Comparison of ENCODE assay signal across 16 cellular contexts in the genomic region with DNA sequence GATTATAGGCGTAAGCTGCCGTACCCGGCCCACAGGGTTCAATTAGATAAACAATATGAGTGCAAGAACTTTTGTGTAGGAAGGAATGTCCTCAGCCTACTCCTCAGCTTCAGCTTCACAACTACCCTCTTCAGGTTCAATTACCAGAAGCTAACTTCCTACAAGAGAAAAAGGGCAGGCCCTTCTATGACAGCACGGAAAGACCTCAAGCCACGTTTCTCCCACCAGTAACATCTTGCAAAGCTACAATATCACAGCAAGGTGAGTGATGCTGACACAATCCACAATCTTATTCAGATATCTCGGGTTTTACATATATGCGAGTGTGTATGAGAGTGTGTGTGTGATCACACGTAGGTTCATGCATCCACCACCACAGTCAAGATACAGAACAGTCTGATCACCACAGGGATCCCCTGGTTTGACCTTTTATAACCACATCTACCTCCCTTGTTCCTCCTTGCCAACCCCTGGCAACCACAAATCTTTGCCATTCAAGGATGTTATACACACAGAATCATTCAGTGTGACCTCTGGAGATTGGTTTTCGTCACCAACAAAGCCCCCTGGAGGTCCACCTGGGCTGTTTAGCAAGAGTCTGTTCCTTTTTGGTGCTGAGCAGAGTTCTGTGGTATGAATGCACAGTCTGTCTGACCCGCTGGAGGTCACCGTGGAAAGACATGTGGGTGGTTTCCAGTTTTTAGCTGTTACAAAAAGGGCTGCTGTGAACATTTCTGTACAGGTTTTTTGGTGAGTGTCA. TPM values are rescaled to one million over a fixed set of nuclear protein-coding genes. Genes with fewer than 3 reads are reported as not detected.
A peak's percentile ranks its signal among the peaks of the same experiment; 100 is the strongest.
DNase-seq lines count a peak whose midpoint lies in the region; ATAC-seq and TF ChIP-seq lines count a peak whose summit lies in the region.
"Had no signal": no experiment of that assay in that cellular context is flagged by ENCODE, and none has a peak within 500 bp of the region (broad histone marks: within the 10 kb centered on the region; RNA-seq: fewer than 3 reads in every experiment).

No MANE protein-coding gene starts in this region.

- H3K4me3 ChIP-seq in endodermal cell (ENCODE audit: low read length) (no peak overlapping the region), stomach smooth muscle (ENCODE audit: low read length in 2 of 2) (peak overlapping the region in 1 of 2 donors; percentile 26)

- no peaks in the 10 kb centered on the region for H3K27me3 Mint-ChIP-seq in activated CD4-positive, alpha-beta T cell treated with anti-CD3 and anti-CD28 coated beads, Interleukin-2, amount 10 ng/mL, durations not matched to agents 7 days and 5 days
- no peaks in the 10 kb centered on the region for H3K27me3 Mint-ChIP-seq in endodermal cell (ENCODE audit: insufficient read depth)

- no peak overlapping the region for H3K4me3 Mint-ChIP-seq in activated CD4-positive, alpha-beta T cell treated with anti-CD3 and anti-CD28 coated beads, Interleukin-2, amount 10 ng/mL, durations not matched to agents 7 days and 5 days
- H3K4me3 Mint-ChIP-seq in endodermal cell: no peak overlapping the region

- no peaks in the 10 kb centered on the region for H3K4me1 ChIP-seq in endodermal cell (ENCODE audit: control insufficient read depth, insufficient read depth, low read length)
- H3K4me1 ChIP-seq in stomach smooth muscle (ENCODE audit: control insufficient read depth, insufficient read depth, low read length): peaks cover 22% of the 10 kb centered on the region

- no peak overlapping the region for H3K27ac Mint-ChIP-seq in activated CD4-positive, alpha-beta T cell treated with anti-CD3 and anti-CD28 coated beads, Interleukin-2, amount 10 ng/mL, durations not matched to agents 7 days and 5 days
- no peak overlapping the region for H3K27ac Mint-ChIP-seq in endodermal cell

- ATAC-seq in HG02623 (IDR thresholded peaks at IDR 0.05; ENCODE audit: unreplicated experiment): no peak
- ATAC-seq: left colon, right cardiac atrium had no signal

- H3K9ac ChIP-seq in endodermal cell (ENCODE audit: extremely low read depth, low read length, poor library complexity, severe bottlenecking) (no peak overlapping the region), stomach smooth muscle (ENCODE audit: low read length in 2 of 2) (no peak overlapping the region)

- peak; percentile 12 for DNase-seq in activated CD4-positive, alpha-beta T cell treated with anti-CD3 and anti-CD28 coated beads for 48 hours
- DNase-seq in activated CD4-positive, alpha-beta T cell treated with anti-CD3 and anti-CD28 coated beads, Interleukin-2, amount 10 ng/mL, durations not matched to agents 7 days and 5 days: no peak
- peak; percentile 32 to 33 for DNase-seq in activated T-cell treated with anti-CD3 and anti-CD28 coated beads, Interleukin-2, amount 50 U/mL, for 48 hours
- DNase-seq in endodermal cell: peak; percentile 18
- DNase-seq in stimulated activated naive CD4-positive, alpha-beta T cell (lab: John Stamatoyannopoulos, UW): no peak
- no peak for DNase-seq in AG08396 (ENCODE audit: low spot score)
- DNase-seq: DMS79; MV-4-11; NCI-H2029 treated with DMSO at 0.1 percent for 48 hours; NCI-H526; right cardiac atrium; stimulated activated CD4-positive, alpha-beta T cell treated with anti-CD3 and anti-CD28 coated beads, Interleukin-2, amount 100 ng/mL, for 24 hours had no signal

- no peak for TF ChIP-seq CTCF in endodermal cell (conservative IDR thresholded peaks at IDR 0.05)

- peaks cover 45% of the 10 kb centered on the region for H3K36me3 Mint-ChIP-seq in activated CD4-positive, alpha-beta T cell treated with anti-CD3 and anti-CD28 coated beads, Interleukin-2, amount 10 ng/mL, durations not matched to agents 7 days and 5 days (ENCODE audit: low read depth)
- H3K36me3 Mint-ChIP-seq in endodermal cell (ENCODE audit: low read depth): peaks cover 55% of the 10 kb centered on the region

- CTCF ChIA-PET in activated CD4-positive, alpha-beta T cell treated with anti-CD3 and anti-CD28 coated beads, Interleukin-2, amount 10 ng/mL, durations not matched to agents 7 days and 5 days (lab: Charles Lee): interaction anchor here (0.9 to 1.0 kb wide), 2 partner anchors 10 kb away, joined by 3 read pairs; no protein-coding TSS in a partner anchor

- H3K4me1 Mint-ChIP-seq in activated CD4-positive, alpha-beta T cell treated with anti-CD3 and anti-CD28 coated beads, Interleukin-2, amount 10 ng/mL, durations not matched to agents 7 days and 5 days: peaks cover 7% of the 10 kb centered on the region
- peaks cover 2% of the 10 kb centered on the region for H3K4me1 Mint-ChIP-seq in endodermal cell

- peaks cover 29% of the 10 kb centered on the region for H3K36me3 ChIP-seq in endodermal cell (ENCODE audit: control insufficient read depth, insufficient read depth, low read length)
- H3K36me3 ChIP-seq in stomach smooth muscle (ENCODE audit: control insufficient read depth in 2 of 2, insufficient read depth in 2 of 2, low read length in 2 of 2): peaks cover 8 to 23% of the 10 kb centered on the region in 2 donors

- H3K9me3 Mint-ChIP-seq in activated CD4-positive, alpha-beta T cell treated with anti-CD3 and anti-CD28 coated beads, Interleukin-2, amount 10 ng/mL, durations not matched to agents 7 days and 5 days: no peaks in the 10 kb centered on the region
- no peaks in the 10 kb centered on the region for H3K9me3 Mint-ChIP-seq in endodermal cell

- H3K9me3 ChIP-seq in endodermal cell (ENCODE audit: control insufficient read depth, low read length): no peaks in the 10 kb centered on the region
- no peaks in the 10 kb centered on the region for H3K9me3 ChIP-seq in stomach smooth muscle (ENCODE audit: control insufficient read depth in 2 of 2, low read length in 2 of 2)

- POLR2A ChIA-PET in activated CD4-positive, alpha-beta T cell treated with anti-CD3 and anti-CD28 coated beads, Interleukin-2, amount 10 ng/mL, durations not matched to agents 7 days and 5 days (lab: Charles Lee): no interaction called here

- no peaks in the 10 kb centered on the region for H3K27me3 ChIP-seq in endodermal cell (ENCODE audit: control insufficient read depth, insufficient read depth, low read length, poor library complexity, severe bottlenecking)
- H3K27me3 ChIP-seq in stomach smooth muscle (ENCODE audit: control insufficient read depth in 1 of 2, insufficient read depth in 2 of 2, low read length in 2 of 2): no peaks in the 10 kb centered on the region

- H3K27ac ChIP-seq in endodermal cell (ENCODE audit: low read depth, low read length) (no peak overlapping the region), stomach smooth muscle (ENCODE audit: low read length) (peak overlapping the region; percentile 49)
- H3K27ac ChIP-seq: HL-60 had no signal

- WGBS in endodermal cell (ENCODE audit: insufficient coverage in 1 of 2, insufficient read length in 1 of 2), 2 experiments: 67 to 97% methylated on average over 1 to 11 of the region's 11 CpGs

RNA-seq across cellular contexts. Expression of a gene that starts 38.3 kb away (rescaled TPM):
- total RNA-seq in activated CD4-positive, alpha-beta T cell treated with anti-CD3 and anti-CD28 coated beads, Interleukin-2, amount 10 ng/mL, durations not matched to agents 7 days and 5 days: 10 to 100 TPM in 1 of 2 experiments, 1 to 10 TPM in 1; 9.6 to 10.9 TPM
- 1 to 10 TPM; 9.3 TPM for total RNA-seq in endodermal cell
- polyA plus RNA-seq in endodermal cell (2013, experiment 1 of 2): 8.8 TPM
- 8.6 TPM for polyA plus RNA-seq in endodermal cell (2013, experiment 2 of 2)

Comparison
In these comparisons a context has a peak if more than half of its experiments do, and no peak if none do; other contexts are left out.
1. DNase-seq: peak in activated CD4-positive, alpha-beta T cell treated with anti-CD3 and anti-CD28 coated beads for 48 hours (single experiment), activated T-cell treated with anti-CD3 and anti-CD28 coated beads, Interleukin-2, amount 50 U/mL, for 48 hours (2 of 2) and endodermal cell (single experiment); none in activated CD4-positive, alpha-beta T cell treated with anti-CD3 and anti-CD28 coated beads, Interleukin-2, amount 10 ng/mL, durations not matched to agents 7 days and 5 days (single experiment), stimulated activated naive CD4-positive, alpha-beta T cell (0 of 6) and AG08396 (single experiment).